23 cellular contexts compared by ENCODE assay signal in genomic region chr1:176768532-176768931, GRCh38.
"Had no signal": no experiment of that assay in that cellular context is flagged by ENCODE, and none has a peak within 500 bp of the region (broad histone marks: within the 10 kb centered on the region; RNA-seq: fewer than 3 reads in every experiment).

No MANE protein-coding gene starts in this region.

- H3K4me1 ChIP-seq: esophagus muscularis mucosa, gastrocnemius medialis, heart right ventricle, left lung, lower lobe of right lung had no signal

- DNase-seq: dermis blood vessel endothelial cell; dorsolateral prefrontal cortex; effector CD4-positive, alpha-beta T cell; effector memory CD4-positive, alpha-beta T cell; foreskin melanocyte; gastrocnemius medialis; glutamatergic neuron; head of caudate nucleus; heart right ventricle; hippocampal formation; left cardiac atrium; left lung; left ventricle myocardium superior; lower lobe of right lung; mesenchymal stem cell; mucosa of descending colon; naive B cell; naive thymus-derived CD8-positive, alpha-beta T cell had no signal

- H3K36me3 ChIP-seq: esophagus muscularis mucosa, gastrocnemius medialis, heart right ventricle, left lung, lower lobe of right lung had no signal

- ATAC-seq: gastrocnemius medialis; heart right ventricle; left cardiac atrium; left lung; left ventricle myocardium superior; lower lobe of right lung; mucosa of descending colon; naive thymus-derived CD8-positive, alpha-beta T cell had no signal

- H3K9me3 ChIP-seq: esophagus muscularis mucosa, gastrocnemius medialis, heart right ventricle, left lung, lower lobe of right lung, mucosa of descending colon had no signal

- H3K27ac ChIP-seq: coronary artery, dorsolateral prefrontal cortex, esophagus muscularis mucosa, gastrocnemius medialis, heart right ventricle, left lung, lower lobe of right lung had no signal

- H3K27me3 ChIP-seq: dorsolateral prefrontal cortex, esophagus muscularis mucosa, gastrocnemius medialis, heart right ventricle, left lung had no signal

- H3K4me3 ChIP-seq: coronary artery, dorsolateral prefrontal cortex, esophagus muscularis mucosa, gastrocnemius medialis, heart right ventricle, left lung, lower lobe of right lung, mucosa of descending colon had no signal

- FAIRE-seq: endothelial cell of umbilical vein, islet of Langerhans, keratinocyte had no signal
